2 cellular contexts compared by ENCODE assay signal in genomic region chr12:69317233-69317632, GRCh38.
A peak's percentile ranks its signal among the peaks of the same experiment; 100 is the strongest.
TF ChIP-seq lines count a peak whose summit lies in the region.

No MANE protein-coding gene starts in this region.

TF ChIP-seq in K562, 482 proteins besides CTCF, POLR2A, EP300 and RAD21:
- peak; percentile 85 for TF ChIP-seq ZNF431 (CRISPR knock-in tag; IDR thresholded peaks at IDR 0.05)

TF ChIP-seq in HepG2, 621 proteins besides CTCF, POLR2A, EP300 and RAD21:
- TF ChIP-seq ZNF430 (CRISPR knock-in tag; IDR thresholded peaks at IDR 0.05) (peak; percentile 75; the same call in 1 of the 2 replicates), ZNF431 (CRISPR knock-in tag; IDR thresholded peaks at IDR 0.05; ENCODE audit: borderline replicate concordance, low read depth) (peak; percentile 70; the same call in 1 of the 2 replicates)
